In genomic region chr10:79401015-79401921, GRCh38 we compare ENCODE assay signal across 9 cellular contexts. TPM values are rescaled to one million over a fixed set of nuclear protein-coding genes. Genes with fewer than 3 reads are reported as not detected.
DNase-seq lines count a peak whose midpoint lies in the region; ATAC-seq and TF ChIP-seq lines count a peak whose summit lies in the region.
"Had no signal": no experiment of that assay in that cellular context is flagged by ENCODE, and none has a peak within 500 bp of the region (broad histone marks: within the 10 kb centered on the region; RNA-seq: fewer than 3 reads in every experiment).

No MANE protein-coding gene starts in this region.

- POLR2A ChIA-PET in GM10248 (lab: Yijun Ruan, JAX), result no interaction called here

- H3K36me3 Mint-ChIP-seq in stimulated activated naive B cell treated with anti-CD40 and anti-IgM and Interleukin-4, amounts not matched to agents 10 μg/mL and 1 μg/mL and 100 μg/mL, for 72 hours, result no peaks in the 10 kb centered on the region

- H3K9ac ChIP-seq in subcutaneous abdominal adipose tissue (ENCODE audit: low read length in 5 of 5), result peak overlapping the region in 2 of 5 donors; percentile 62 to 63

- TF ChIP-seq EP300 in Ishikawa (IDR thresholded peaks at IDR 0.05; ENCODE audit: borderline replicate concordance), result peak; percentile 77

- H3K4me1 ChIP-seq in subcutaneous abdominal adipose tissue (ENCODE audit: control insufficient read depth in 5 of 5, insufficient read depth in 5 of 5, low read length in 5 of 5), result peaks cover 0 to 99% (median 68%) of the 10 kb centered on the region in 5 donors

- peaks cover 24 to 36% of the 10 kb centered on the region in 2 donors for H3K27me3 Mint-ChIP-seq in stimulated activated naive B cell treated with anti-CD40 and anti-IgM and Interleukin-4, amounts not matched to agents 10 μg/mL and 1 μg/mL and 100 μg/mL, for 72 hours

- H3K4me1 Mint-ChIP-seq in stimulated activated naive B cell treated with anti-CD40 and anti-IgM and Interleukin-4, amounts not matched to agents 10 μg/mL and 1 μg/mL and 100 μg/mL, for 72 hours, result peaks cover 4 to 14% of the 10 kb centered on the region in 2 donors

- DNase-seq in lower leg skin (ENCODE audit: low spot score in 2 of 2) (peak; percentile 58 to 94), GM10248 (ENCODE audit: extremely low spot score) (no peak), NCI-H2081 treated with DMSO at 0.1 percent for 48 hours (lab: John Stamatoyannopoulos, UW) (no peak)
- DNase-seq in stimulated activated naive B cell treated with anti-CD40 and anti-IgM and Interleukin-4, amounts not matched to agents 10 μg/mL and 1 μg/mL and 100 μg/mL, for 72 hours, result no peak

- no peaks in the 10 kb centered on the region for H3K9me3 ChIP-seq in subcutaneous abdominal adipose tissue (ENCODE audit: control insufficient read depth in 5 of 5, low read length in 5 of 5)

- peak; percentile 25 for ATAC-seq in esophagus mucosa
- ATAC-seq in GM18873 (IDR thresholded peaks at IDR 0.05; ENCODE audit: low FRiP score, unreplicated experiment), result no peak
- no peak for ATAC-seq in stimulated activated naive B cell treated with anti-CD40 and anti-IgM and Interleukin-4, amounts not matched to agents 10 μg/mL and 1 μg/mL and 100 μg/mL, for 72 hours (replicated peaks)

- H3K4me3 ChIP-seq in lower leg skin (ENCODE audit: low read depth, poor library complexity, severe bottlenecking) (no peak overlapping the region), subcutaneous abdominal adipose tissue (ENCODE audit: low read depth in 1 of 5, low read length in 5 of 5) (no peak overlapping the region)

- peak overlapping the region; percentile 98 for H3K27ac ChIP-seq in subcutaneous abdominal adipose tissue (ENCODE audit: low read depth, low read length)
- H3K27ac ChIP-seq: epithelial cell of prostate had no signal

- H3K36me3 ChIP-seq in subcutaneous abdominal adipose tissue (ENCODE audit: control insufficient read depth in 5 of 5, insufficient read depth in 5 of 5, low read length in 5 of 5), result peaks cover 0 to 19% (median 5%) of the 10 kb centered on the region in 5 donors

- no peak for TF ChIP-seq POLR2A in lower leg skin (IDR thresholded peaks at IDR 0.05)

- TF ChIP-seq CTCF in lower leg skin (IDR thresholded peaks at IDR 0.05), result no peak
- TF ChIP-seq CTCF in GM10248 (IDR thresholded peaks at IDR 0.05; ENCODE audit: control extremely low read depth, extremely low read depth, low read depth, missing control alignments), result no peak

- no peaks in the 10 kb centered on the region for H3K27me3 ChIP-seq in subcutaneous abdominal adipose tissue (ENCODE audit: control insufficient read depth in 5 of 5, insufficient read depth in 4 of 5, low read length in 5 of 5)

- H3K27ac Mint-ChIP-seq in stimulated activated naive B cell treated with anti-CD40 and anti-IgM and Interleukin-4, amounts not matched to agents 10 μg/mL and 1 μg/mL and 100 μg/mL, for 72 hours, result no peak overlapping the region

- no peaks in the 10 kb centered on the region for H3K9me3 Mint-ChIP-seq in stimulated activated naive B cell treated with anti-CD40 and anti-IgM and Interleukin-4, amounts not matched to agents 10 μg/mL and 1 μg/mL and 100 μg/mL, for 72 hours

- WGBS in lower leg skin, 2 donors, result 60 to 65% methylated on average over 23 of the region's 23 CpGs

- intact Hi-C loops in lower leg skin (cut with DNase I; ENCODE audit: low total_unique reads), result no loop called here

- TF ChIP-seq RAD21 in Ishikawa (IDR thresholded peaks at IDR 0.05; ENCODE audit: low read depth), result no peak

- no peak overlapping the region for H3K4me3 Mint-ChIP-seq in stimulated activated naive B cell treated with anti-CD40 and anti-IgM and Interleukin-4, amounts not matched to agents 10 μg/mL and 1 μg/mL and 100 μg/mL, for 72 hours

- CTCF ChIA-PET in GM10248 (lab: Yijun Ruan, JAX), result interaction anchor here (0.9 to 3.9 kb wide), 17 partner anchors 8 to 88 kb away, joined by 3 to 25 read pairs (median 4); no protein-coding TSS in a partner anchor

TF ChIP-seq in Ishikawa, 13 proteins besides CTCF, POLR2A, EP300 and RAD21:
- TF ChIP-seq EGR1 (IDR thresholded peaks at IDR 0.05), result peak; percentile 58
- TF ChIP-seq, protein P1, sequence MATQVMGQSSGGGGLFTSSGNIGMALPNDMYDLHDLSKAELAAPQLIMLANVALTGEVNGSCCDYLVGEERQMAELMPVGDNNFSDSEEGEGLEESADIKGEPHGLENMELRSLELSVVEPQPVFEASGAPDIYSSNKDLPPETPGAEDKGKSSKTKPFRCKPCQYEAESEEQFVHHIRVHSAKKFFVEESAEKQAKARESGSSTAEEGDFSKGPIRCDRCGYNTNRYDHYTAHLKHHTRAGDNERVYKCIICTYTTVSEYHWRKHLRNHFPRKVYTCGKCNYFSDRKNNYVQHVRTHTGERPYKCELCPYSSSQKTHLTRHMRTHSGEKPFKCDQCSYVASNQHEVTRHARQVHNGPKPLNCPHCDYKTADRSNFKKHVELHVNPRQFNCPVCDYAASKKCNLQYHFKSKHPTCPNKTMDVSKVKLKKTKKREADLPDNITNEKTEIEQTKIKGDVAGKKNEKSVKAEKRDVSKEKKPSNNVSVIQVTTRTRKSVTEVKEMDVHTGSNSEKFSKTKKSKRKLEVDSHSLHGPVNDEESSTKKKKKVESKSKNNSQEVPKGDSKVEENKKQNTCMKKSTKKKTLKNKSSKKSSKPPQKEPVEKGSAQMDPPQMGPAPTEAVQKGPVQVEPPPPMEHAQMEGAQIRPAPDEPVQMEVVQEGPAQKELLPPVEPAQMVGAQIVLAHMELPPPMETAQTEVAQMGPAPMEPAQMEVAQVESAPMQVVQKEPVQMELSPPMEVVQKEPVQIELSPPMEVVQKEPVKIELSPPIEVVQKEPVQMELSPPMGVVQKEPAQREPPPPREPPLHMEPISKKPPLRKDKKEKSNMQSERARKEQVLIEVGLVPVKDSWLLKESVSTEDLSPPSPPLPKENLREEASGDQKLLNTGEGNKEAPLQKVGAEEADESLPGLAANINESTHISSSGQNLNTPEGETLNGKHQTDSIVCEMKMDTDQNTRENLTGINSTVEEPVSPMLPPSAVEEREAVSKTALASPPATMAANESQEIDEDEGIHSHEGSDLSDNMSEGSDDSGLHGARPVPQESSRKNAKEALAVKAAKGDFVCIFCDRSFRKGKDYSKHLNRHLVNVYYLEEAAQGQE (IDR thresholded peaks at IDR 0.05; ENCODE audit: low read depth), result no peak
- TF ChIP-seq ZBTB7A (IDR thresholded peaks at IDR 0.05; ENCODE audit: low read depth), result peak; percentile 74
- no peak for TF ChIP-seq TAF1 (IDR thresholded peaks at IDR 0.05; ENCODE audit: low read depth)
- no peak for TF ChIP-seq FOXM1 (IDR thresholded peaks at IDR 0.05; ENCODE audit: borderline replicate concordance, low read depth)
- TF ChIP-seq NFIC (IDR thresholded peaks at IDR 0.05), result peak; percentile 89
- TF ChIP-seq USF1 (IDR thresholded peaks at IDR 0.05), result no peak
- TF ChIP-seq TEAD4 (IDR thresholded peaks at IDR 0.05), result 0 out of 2 replicates have a peak, but pooled peaks have one; percentile 22
- no peak for TF ChIP-seq CEBPB (IDR thresholded peaks at IDR 0.05)
- TF ChIP-seq TCF12 (IDR thresholded peaks at IDR 0.05; ENCODE audit: low read depth), result peak; percentile 84
- no peak for TF ChIP-seq YY1 (IDR thresholded peaks at IDR 0.05; ENCODE audit: low read depth)
- TF ChIP-seq, protein P2, sequence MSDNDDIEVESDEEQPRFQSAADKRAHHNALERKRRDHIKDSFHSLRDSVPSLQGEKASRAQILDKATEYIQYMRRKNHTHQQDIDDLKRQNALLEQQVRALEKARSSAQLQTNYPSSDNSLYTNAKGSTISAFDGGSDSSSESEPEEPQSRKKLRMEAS (IDR thresholded peaks at IDR 0.05), result peak; percentile 52
- TF ChIP-seq CREB1 (IDR thresholded peaks at IDR 0.05; ENCODE audit: low read depth), result no peak
TF ChIP-seq in Ishikawa: peak in this region for 6.

RNA-seq across cellular contexts. Expression of gene ZCCHC24, which starts 44.2 kb away (rescaled TPM):
- 3.3 TPM for total RNA-seq in esophagus mucosa
- total RNA-seq in lower leg skin, result 10 to 100 TPM in 3 of 4 donors, 1 to 10 TPM in 1; 9.9 to 16.8 (median 13.1) TPM

RNA-seq across cellular contexts. Expression of gene PPIF, which starts 54.0 kb away (rescaled TPM):
- total RNA-seq in esophagus mucosa (77.8 TPM), lower leg skin (100 to 1,000 TPM in 1 of 4 donors, 10 to 100 TPM in 3; 59.3 to 123 (median 78.3) TPM)

Comparison
In these comparisons a context has a peak if more than half of its experiments do, and no peak if none do; other contexts are left out.
1. DNase-seq: peak in lower leg skin (2 of 2); none in GM10248 (single experiment), stimulated activated naive B cell treated with anti-CD40 and anti-IgM and Interleukin-4, amounts not matched to agents 10 μg/mL and 1 μg/mL and 100 μg/mL, for 72 hours (single experiment) and NCI-H2081 treated with DMSO at 0.1 percent for 48 hours (single experiment).